ENCODE assay signal across 16 cellular contexts in genomic region chr2:128155970-128156369, GRCh38.
DNase-seq lines count a peak whose midpoint lies in the region; ATAC-seq and TF ChIP-seq lines count a peak whose summit lies in the region.
"Had no signal": no experiment of that assay in that cellular context is flagged by ENCODE, and none has a peak within 500 bp of the region (broad histone marks: within the 10 kb centered on the region; RNA-seq: fewer than 3 reads in every experiment).

No MANE protein-coding gene starts in this region.

- H3K4me2 ChIP-seq in OCI-LY1 (ENCODE audit: low read length), result no peak overlapping the region

- peaks cover 50% of the 10 kb centered on the region for H3K36me3 ChIP-seq in A673 (ENCODE audit: insufficient read depth, low read length, poor library complexity, severe bottlenecking)
- H3K36me3 ChIP-seq in OCI-LY1 (ENCODE audit: insufficient read depth, low read length), result peaks cover 93% of the 10 kb centered on the region

- in situ Hi-C loops in GM13976 (cut with MboI; ENCODE audit: low sequenced_read_pairs, unreplicated experiment), result no loop called here

- no peaks in the 10 kb centered on the region for H3K9me2 ChIP-seq in OCI-LY1 (ENCODE audit: low read depth, low read length)

- ATAC-seq in left cardiac atrium (peak; percentile 26 to 62), GM21717 (IDR thresholded peaks at IDR 0.05; ENCODE audit: unreplicated experiment) (no peak), GM21381 (IDR thresholded peaks at IDR 0.05; ENCODE audit: unreplicated experiment) (no peak), HG02642 (IDR thresholded peaks at IDR 0.05; ENCODE audit: poor library complexity, unreplicated experiment) (no peak)

- no TSS peak for BruUV-seq in A673 (replicated peaks; lab: Mats Ljungman, UMichigan)

- H3K27me3 Mint-ChIP-seq in mesothelial cell of epicardium (ENCODE audit: low read depth), result no peaks in the 10 kb centered on the region
- H3K27me3 Mint-ChIP-seq: CD4-positive, CD25-positive, alpha-beta regulatory T cell had no signal

- H3K79me2 ChIP-seq in OCI-LY1 (ENCODE audit: insufficient read depth, low read length), result no peaks in the 10 kb centered on the region

- H3K9me3 ChIP-seq in A673 (ENCODE audit: low read depth, low read length, poor library complexity, severe bottlenecking) (no peaks in the 10 kb centered on the region), OCI-LY1 (ENCODE audit: low read length) (no peaks in the 10 kb centered on the region)

- H4K20me1 ChIP-seq in OCI-LY1 (ENCODE audit: insufficient read depth, low read length), result no peaks in the 10 kb centered on the region

- H3K9me3 Mint-ChIP-seq in mesothelial cell of epicardium, result no peaks in the 10 kb centered on the region
- H3K9me3 Mint-ChIP-seq: CD4-positive, CD25-positive, alpha-beta regulatory T cell had no signal

- H3K27me3 ChIP-seq in A673 (replicated peaks; ENCODE audit: insufficient read depth, low read depth, low read length, poor library complexity) (no peaks in the 10 kb centered on the region), OCI-LY1 (ENCODE audit: insufficient read depth, low read length) (no peaks in the 10 kb centered on the region)

- DNase-seq in A673 (ENCODE audit: low spot score), result peak; percentile 77
- peak; percentile 25 for DNase-seq in GM13976 (ENCODE audit: low spot score)
- DNase-seq in left cardiac atrium, result no peak
- DNase-seq in mesothelial cell of epicardium (ENCODE audit: low spot score in 2 of 2, unreplicated experiment in 2 of 2), result no peak
- DNase-seq: Calu3; CD4-positive, CD25-positive, alpha-beta regulatory T cell; MM.1S; NCI-H1417; NCI-H1930; NCI-H2171; NCI-H510A; SIG-M5 had no signal

- CTCF ChIA-PET in A673 (lab: Charles Lee), result interaction anchor here (0.6 to 0.9 kb wide), 2 partner anchors 93 to 164 kb away, joined by 3 read pairs; no protein-coding TSS in a partner anchor

- no peak overlapping the region for H3K4me3 Mint-ChIP-seq in mesothelial cell of epicardium
- H3K4me3 Mint-ChIP-seq: CD4-positive, CD25-positive, alpha-beta regulatory T cell had no signal

- H3K4me3 ChIP-seq in A673 (ENCODE audit: low read depth, low read length, poor library complexity, severe bottlenecking) (peak overlapping the region; percentile 28), OCI-LY1 (ENCODE audit: low read depth, low read length, poor library complexity, severe bottlenecking) (no peak overlapping the region)

- H3K4me1 ChIP-seq in A673 (ENCODE audit: insufficient read depth, low read length, poor library complexity, severe bottlenecking), result peaks cover 19% of the 10 kb centered on the region
- peaks cover 13% of the 10 kb centered on the region for H3K4me1 ChIP-seq in OCI-LY1 (ENCODE audit: insufficient read depth, low read length, severe bottlenecking)

- H3K27ac ChIP-seq in A673 (ENCODE audit: low read depth, low read length, poor library complexity, severe bottlenecking) (peak overlapping the region; percentile 85), OCI-LY1 (ENCODE audit: low read depth, low read length, poor library complexity, severe bottlenecking) (peak overlapping the region; percentile 23)

- H3K36me3 Mint-ChIP-seq in mesothelial cell of epicardium, result peaks cover 29% of the 10 kb centered on the region

- H3K9ac ChIP-seq in OCI-LY1 (ENCODE audit: low read length), result no peak overlapping the region

- TF ChIP-seq CTCF in A673 (conservative IDR thresholded peaks at IDR 0.05; ENCODE audit: low read depth, low read length) (no peak), GM13976 (IDR thresholded peaks at IDR 0.05; ENCODE audit: borderline replicate concordance, control extremely low read depth, extremely low read depth, insufficient read depth, missing control alignments) (no peak), OCI-LY1 (IDR thresholded peaks at IDR 0.05; ENCODE audit: low read length) (no peak), mesothelial cell of epicardium (IDR thresholded peaks at IDR 0.05; ENCODE audit: unreplicated experiment) (no peak)

- intact Hi-C loops in A673 (cut with micrococcal nuclease; ENCODE audit: unreplicated experiment), result no loop called here
- intact Hi-C loops in left cardiac atrium (cut with DNase I), result no loop called here

- H3F3A ChIP-seq in OCI-LY1 (ENCODE audit: insufficient read depth, low read length), result no peaks in the 10 kb centered on the region

- H3K4me1 Mint-ChIP-seq in mesothelial cell of epicardium, result peaks cover 6% of the 10 kb centered on the region

- H2AFZ ChIP-seq in OCI-LY1 (ENCODE audit: low read length), result no peak overlapping the region

- POLR2A ChIA-PET in A673 (lab: Charles Lee; ENCODE audit: low non-redundant PET), result interaction anchor here (0.6 kb wide), 1 partner anchor 39 kb away, joined by 4 read pairs; no protein-coding TSS in a partner anchor

- H3K27ac Mint-ChIP-seq in mesothelial cell of epicardium, result no peak overlapping the region
- H3K27ac Mint-ChIP-seq: CD4-positive, CD25-positive, alpha-beta regulatory T cell had no signal

Comparison
In these comparisons a context has a peak if more than half of its experiments do, and no peak if none do; other contexts are left out.
1. DNase-seq: peak in A673 (single experiment) and GM13976 (single experiment); none in left cardiac atrium (single experiment) and mesothelial cell of epicardium (0 of 2).
2. ATAC-seq: peak in left cardiac atrium (2 of 2); none in GM21717 (single experiment), GM21381 (single experiment) and HG02642 (single experiment).